Comparison of ENCODE assay signal across 19 cellular contexts in genomic region chr9:136377351-136378170, GRCh38.
"Had no signal": no experiment of that assay in that cellular context is flagged by ENCODE, and none has a peak within 500 bp of the region (broad histone marks: within the 10 kb centered on the region; RNA-seq: fewer than 3 reads in every experiment).

No MANE protein-coding gene starts in this region.

- H3K4me1 Mint-ChIP-seq: activated CD4-positive, alpha-beta T cell treated with anti-CD3 and anti-CD28 coated beads, Interleukin-2, amount 10 ng/mL, durations not matched to agents 7 days and 5 days had no signal

- H3K27me3 ChIP-seq: pancreas, stomach, testis, upper lobe of left lung had no signal

- H3K4me3 Mint-ChIP-seq: activated CD4-positive, alpha-beta T cell treated with anti-CD3 and anti-CD28 coated beads, Interleukin-2, amount 10 ng/mL, durations not matched to agents 7 days and 5 days; memory B cell; naive thymus-derived CD8-positive, alpha-beta T cell had no signal

- H3K9me3 Mint-ChIP-seq: activated CD4-positive, alpha-beta T cell treated with anti-CD3 and anti-CD28 coated beads, Interleukin-2, amount 10 ng/mL, durations not matched to agents 7 days and 5 days; memory B cell; naive thymus-derived CD8-positive, alpha-beta T cell had no signal

- H3K27me3 Mint-ChIP-seq: activated CD4-positive, alpha-beta T cell treated with anti-CD3 and anti-CD28 coated beads, Interleukin-2, amount 10 ng/mL, durations not matched to agents 7 days and 5 days; memory B cell; naive thymus-derived CD8-positive, alpha-beta T cell had no signal

- DNase-seq: activated CD4-positive, alpha-beta T cell treated with anti-CD3 and anti-CD28 coated beads, Interleukin-2, amount 10 ng/mL, durations not matched to agents 7 days and 5 days; activated CD4-positive, CD25-positive, alpha-beta regulatory T cell; activated naive CD4-positive, alpha-beta T cell; aorta; cortex of kidney; effector memory CD4-positive, alpha-beta T cell; foreskin fibroblast; glutamatergic neuron; kidney; left ventricle myocardium inferior; naive thymus-derived CD8-positive, alpha-beta T cell; pancreas; stimulated activated CD4-positive, alpha-beta T cell treated with anti-CD3 and anti-CD28 coated beads, Interleukin-12 subunit alpha, Interleukin-12 subunit beta, amount 100 ng/mL, for 4 hours; stimulated activated CD4-positive, alpha-beta T cell treated with anti-CD3 and anti-CD28 coated beads, Interleukin-2, amount 100 ng/mL, for 24 hours; stomach; T-helper 2 cell; testis had no signal

- H3K4me3 ChIP-seq: left ventricle myocardium inferior, pancreas, stomach, testis, upper lobe of left lung had no signal

- H3K27ac ChIP-seq: left ventricle myocardium inferior, pancreas, stomach, testis, upper lobe of left lung had no signal

- ATAC-seq: naive thymus-derived CD8-positive, alpha-beta T cell; pancreas had no signal

- H3K9me3 ChIP-seq: left ventricle myocardium inferior, pancreas, stomach, testis, upper lobe of left lung had no signal

- H3K27ac Mint-ChIP-seq: activated CD4-positive, alpha-beta T cell treated with anti-CD3 and anti-CD28 coated beads, Interleukin-2, amount 10 ng/mL, durations not matched to agents 7 days and 5 days; memory B cell; naive thymus-derived CD8-positive, alpha-beta T cell had no signal
